20 cellular contexts compared by ENCODE assay signal in the genomic region with DNA sequence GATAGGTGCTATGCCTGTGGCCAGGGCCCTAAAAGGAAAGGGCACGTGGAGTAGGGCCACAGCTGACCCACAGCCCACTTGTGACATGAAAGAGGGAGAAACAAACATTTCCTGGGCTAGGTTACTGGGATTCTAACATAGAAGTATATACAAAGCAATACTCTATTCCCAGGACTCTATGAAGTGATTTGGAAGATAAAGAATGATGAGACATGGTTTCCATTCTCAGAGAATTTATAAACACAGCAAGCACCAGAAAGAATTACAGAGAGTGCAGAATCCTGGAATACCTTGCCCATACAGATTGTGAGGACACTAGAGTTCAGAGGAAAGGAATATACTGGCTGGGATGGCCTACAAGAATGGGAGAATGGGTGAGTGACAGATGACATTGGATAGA.
"Had no signal": no experiment of that assay in that cellular context is flagged by ENCODE, and none has a peak within 500 bp of the region (broad histone marks: within the 10 kb centered on the region; RNA-seq: fewer than 3 reads in every experiment).

No MANE protein-coding gene starts in this region.

- H3K27ac Mint-ChIP-seq: dendritic cell treated with granulocyte-macrophage colony-stimulating factor and Interleukin-4, amounts not matched to agents 40 ng/mL and 50 ng/mL, for 4 days; endodermal cell; natural killer cell; type B pancreatic cell had no signal

- H3K27me3 ChIP-seq: gastrocnemius medialis, ovary, right atrium auricular region, sigmoid colon, stomach had no signal

- H3K36me3 Mint-ChIP-seq: natural killer cell, type B pancreatic cell had no signal

- H3K4me1 Mint-ChIP-seq: natural killer cell had no signal

- H3K27me3 Mint-ChIP-seq: dendritic cell treated with granulocyte-macrophage colony-stimulating factor and Interleukin-4, amounts not matched to agents 40 ng/mL and 50 ng/mL, for 4 days; type B pancreatic cell had no signal

- H3K4me1 ChIP-seq: gastrocnemius medialis, right atrium auricular region, sigmoid colon, stomach had no signal

- H3K9me3 Mint-ChIP-seq: dendritic cell treated with granulocyte-macrophage colony-stimulating factor and Interleukin-4, amounts not matched to agents 40 ng/mL and 50 ng/mL, for 4 days; endodermal cell; natural killer cell had no signal

- H3K36me3 ChIP-seq: gastrocnemius medialis, ovary, right atrium auricular region, sigmoid colon, stomach, thoracic aorta had no signal

- ATAC-seq: gastrocnemius medialis, left lobe of liver, mucosa of descending colon, natural killer cell had no signal

- H3K4me3 ChIP-seq: gastrocnemius medialis, mucosa of descending colon, ovary, right atrium auricular region, sigmoid colon, skin epidermis, stomach, thoracic aorta had no signal

- H3K27ac ChIP-seq: gastrocnemius medialis, ovary, right atrium auricular region, sigmoid colon, skin epidermis, stomach, thoracic aorta had no signal

- DNase-seq: endodermal cell; erythroblast; gastrocnemius medialis; islet precursor cell; mammary epithelial cell; mucosa of descending colon; natural killer cell; ovary; sigmoid colon; stimulated activated CD4-positive, alpha-beta T cell treated with anti-CD3 and anti-CD28 coated beads, Interleukin-12 subunit alpha, Interleukin-12 subunit beta, amount 100 ng/mL, for 4 hours; stimulated activated naive CD4-positive, alpha-beta T cell; stomach; substantia nigra had no signal

- H3K9me3 ChIP-seq: gastrocnemius medialis, mucosa of descending colon, ovary, right atrium auricular region, sigmoid colon, stomach, thoracic aorta had no signal

- H3K4me3 Mint-ChIP-seq: dendritic cell treated with granulocyte-macrophage colony-stimulating factor and Interleukin-4, amounts not matched to agents 40 ng/mL and 50 ng/mL, for 4 days; endodermal cell; natural killer cell; neural crest cell; type B pancreatic cell had no signal
